ENCODE assay signal across 10 cellular contexts in the genomic region with DNA sequence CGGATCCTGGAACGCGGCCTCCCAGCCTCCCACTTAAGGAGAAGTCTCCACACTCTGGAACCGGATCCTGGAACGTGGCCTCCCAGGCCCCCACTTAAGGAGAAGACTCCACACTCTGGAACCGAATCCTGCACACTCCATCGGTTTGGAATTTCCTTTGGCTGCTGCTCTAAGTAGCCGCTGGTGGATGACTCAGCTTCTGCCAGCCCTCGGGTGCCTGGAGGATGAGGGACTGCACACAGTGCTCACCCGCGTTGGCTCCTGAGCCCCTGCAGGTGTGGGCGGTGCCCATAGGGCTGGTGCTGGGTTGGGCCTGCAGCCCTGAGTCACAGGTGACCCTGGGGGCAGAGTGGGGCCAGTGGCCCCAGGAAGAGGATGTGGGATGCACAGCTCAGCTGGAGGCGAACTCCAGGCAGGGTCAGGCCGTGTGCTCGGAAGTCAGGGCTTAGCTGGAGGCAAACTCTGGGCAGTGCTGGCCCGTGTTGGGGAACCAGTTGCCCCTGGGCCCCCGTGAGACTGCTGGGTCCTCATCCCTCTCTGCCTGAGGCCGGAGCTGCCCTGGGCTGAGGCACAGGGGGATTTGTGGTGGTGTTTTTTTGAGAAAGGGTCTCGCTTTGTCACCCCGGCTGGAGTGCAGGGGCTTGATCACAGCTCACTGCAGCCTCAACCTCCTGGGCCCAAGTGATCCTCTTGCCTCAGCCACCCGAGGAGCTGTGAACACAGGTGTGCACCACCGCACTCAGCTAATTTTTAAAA. TPM values are rescaled to one million over a fixed set of nuclear protein-coding genes. Genes with fewer than 3 reads are reported as not detected.
DNase-seq lines count a peak whose midpoint lies in the region; ATAC-seq and TF ChIP-seq lines count a peak whose summit lies in the region.
"Had no signal": no experiment of that assay in that cellular context is flagged by ENCODE, and none has a peak within 500 bp of the region (broad histone marks: within the 10 kb centered on the region; RNA-seq: fewer than 3 reads in every experiment).

No MANE protein-coding gene starts in this region.

- H3K27me3 Mint-ChIP-seq in activated T-helper 2 cell treated with anti-CD3 and anti-CD28 coated beads, Interferon-gamma antibody, Interleukin-2, Interleukin-4, amounts not matched to agents 10 μg/mL and 5 μg/mL and 100 μg/mL, durations not matched to agents 14 hours and 24 hours and 36 hours (ENCODE audit: low read depth), result no peaks in the 10 kb centered on the region
- H3K27me3 Mint-ChIP-seq: activated B cell treated with CpG ODN at 0.5 μM for 24 hours, naive B cell had no signal

- H3K27me3 ChIP-seq in RWPE2 (ENCODE audit: insufficient read depth, poor library complexity, severe bottlenecking), result no peaks in the 10 kb centered on the region

- peaks cover 3% of the 10 kb centered on the region for H3K4me1 Mint-ChIP-seq in activated T-helper 2 cell treated with anti-CD3 and anti-CD28 coated beads, Interferon-gamma antibody, Interleukin-2, Interleukin-4, amounts not matched to agents 10 μg/mL and 5 μg/mL and 100 μg/mL, durations not matched to agents 14 hours and 24 hours and 36 hours (ENCODE audit: low read depth)

- intact Hi-C loops in posterior cingulate gyrus (cut with DNase I), result no loop called here
- intact Hi-C loops in activated T-helper 2 cell treated with anti-CD3 and anti-CD28 coated beads, Interferon-gamma antibody, Interleukin-2, Interleukin-4, amounts not matched to agents 10 μg/mL and 5 μg/mL and 100 μg/mL, durations not matched to agents 14 hours and 24 hours and 36 hours (cut with micrococcal nuclease), result no loop called here

- peaks cover 27% of the 10 kb centered on the region for H3K36me3 ChIP-seq in RWPE2 (ENCODE audit: low read depth)

- peaks cover 4% of the 10 kb centered on the region for H3K36me3 Mint-ChIP-seq in activated T-helper 2 cell treated with anti-CD3 and anti-CD28 coated beads, Interferon-gamma antibody, Interleukin-2, Interleukin-4, amounts not matched to agents 10 μg/mL and 5 μg/mL and 100 μg/mL, durations not matched to agents 14 hours and 24 hours and 36 hours (ENCODE audit: low read depth)
- H3K36me3 Mint-ChIP-seq: naive B cell had no signal

- DNase-seq in DMS53 treated with DMSO at 0.1 percent for 48 hours (lab: John Stamatoyannopoulos, UW; ENCODE audit: unreplicated experiment), result peak; percentile 27
- peak; percentile 86 for DNase-seq in RWPE2 (ENCODE audit: low spot score)
- peak; percentile 98 for DNase-seq in fibroblast of pulmonary artery (ENCODE audit: low read depth)
- DNase-seq in posterior cingulate gyrus, result peak in 8 of 10 donors; percentile 59 to 94 (median 78)
- no peak for DNase-seq in activated T-helper 2 cell treated with anti-CD3 and anti-CD28 coated beads, Interferon-gamma antibody, Interleukin-2, Interleukin-4, amounts not matched to agents 10 μg/mL and 5 μg/mL and 100 μg/mL, durations not matched to agents 14 hours and 24 hours and 36 hours (ENCODE audit: low spot score)
- DNase-seq: activated B cell treated with CpG ODN at 0.5 μM for 24 hours, naive B cell had no signal

- no peak overlapping the region for H3K4me3 Mint-ChIP-seq in activated T-helper 2 cell treated with anti-CD3 and anti-CD28 coated beads, Interferon-gamma antibody, Interleukin-2, Interleukin-4, amounts not matched to agents 10 μg/mL and 5 μg/mL and 100 μg/mL, durations not matched to agents 14 hours and 24 hours and 36 hours (ENCODE audit: low read depth)
- H3K4me3 Mint-ChIP-seq: activated B cell treated with CpG ODN at 0.5 μM for 24 hours had no signal

- peak; percentile 96 for ATAC-seq in RWPE2 (ENCODE audit: low read depth)
- no peak for ATAC-seq in GM21381 (IDR thresholded peaks at IDR 0.05; ENCODE audit: unreplicated experiment)
- no peak for ATAC-seq in GM21717 (IDR thresholded peaks at IDR 0.05; ENCODE audit: unreplicated experiment)
- ATAC-seq in HG03469 (IDR thresholded peaks at IDR 0.05; ENCODE audit: unreplicated experiment), result no peak

- H3K27ac ChIP-seq in RWPE2 (ENCODE audit: poor library complexity, severe bottlenecking), result peak overlapping the region; percentile 96

- H3K4me3 ChIP-seq in RWPE2 (ENCODE audit: severe bottlenecking) (no peak overlapping the region), fibroblast of pulmonary artery (replicated peaks; ENCODE audit: low read depth, low read length) (no peak overlapping the region)

- no peaks in the 10 kb centered on the region for H3K9me3 ChIP-seq in RWPE2 (ENCODE audit: severe bottlenecking)

- no peaks in the 10 kb centered on the region for H3K9me3 Mint-ChIP-seq in activated T-helper 2 cell treated with anti-CD3 and anti-CD28 coated beads, Interferon-gamma antibody, Interleukin-2, Interleukin-4, amounts not matched to agents 10 μg/mL and 5 μg/mL and 100 μg/mL, durations not matched to agents 14 hours and 24 hours and 36 hours
- H3K9me3 Mint-ChIP-seq: activated B cell treated with CpG ODN at 0.5 μM for 24 hours, naive B cell had no signal

- peaks cover 37% of the 10 kb centered on the region for H3K4me1 ChIP-seq in RWPE2 (ENCODE audit: insufficient read depth, poor library complexity, severe bottlenecking)

- TF ChIP-seq CTCF in RWPE2 (IDR thresholded peaks at IDR 0.05; ENCODE audit: poor library complexity, severe bottlenecking), result no peak
- TF ChIP-seq CTCF in fibroblast of pulmonary artery (IDR thresholded peaks at IDR 0.05; ENCODE audit: low read length, missing control alignments), result no peak

- no peak overlapping the region for H3K27ac Mint-ChIP-seq in activated T-helper 2 cell treated with anti-CD3 and anti-CD28 coated beads, Interferon-gamma antibody, Interleukin-2, Interleukin-4, amounts not matched to agents 10 μg/mL and 5 μg/mL and 100 μg/mL, durations not matched to agents 14 hours and 24 hours and 36 hours
- H3K27ac Mint-ChIP-seq: activated B cell treated with CpG ODN at 0.5 μM for 24 hours had no signal

RNA-seq across cellular contexts. Expression of a gene that starts 13.9 kb away (rescaled TPM):
- not detected in 2 replicates for total RNA-seq in activated T-helper 2 cell treated with anti-CD3 and anti-CD28 coated beads, Interferon-gamma antibody, Interleukin-2, Interleukin-4, amounts not matched to agents 10 μg/mL and 5 μg/mL and 100 μg/mL, durations not matched to agents 14 hours and 24 hours and 36 hours
- total RNA-seq: activated B cell treated with CpG ODN at 0.5 μM for 24 hours had no signal

RNA-seq across cellular contexts. Expression of a gene that starts 24.4 kb away (rescaled TPM):
- 44.0 and 46.9 TPM in 2 replicates for total RNA-seq in activated T-helper 2 cell treated with anti-CD3 and anti-CD28 coated beads, Interferon-gamma antibody, Interleukin-2, Interleukin-4, amounts not matched to agents 10 μg/mL and 5 μg/mL and 100 μg/mL, durations not matched to agents 14 hours and 24 hours and 36 hours

RNA-seq across cellular contexts. Expression of a gene that starts 25.2 kb away (rescaled TPM):
- total RNA-seq in activated T-helper 2 cell treated with anti-CD3 and anti-CD28 coated beads, Interferon-gamma antibody, Interleukin-2, Interleukin-4, amounts not matched to agents 10 μg/mL and 5 μg/mL and 100 μg/mL, durations not matched to agents 14 hours and 24 hours and 36 hours, result 59.0 and 59.1 TPM in 2 replicates

RNA-seq across cellular contexts. Expression of a gene that starts 25.3 kb away (rescaled TPM):
- 29.0 and 36.1 TPM in 2 replicates for total RNA-seq in activated T-helper 2 cell treated with anti-CD3 and anti-CD28 coated beads, Interferon-gamma antibody, Interleukin-2, Interleukin-4, amounts not matched to agents 10 μg/mL and 5 μg/mL and 100 μg/mL, durations not matched to agents 14 hours and 24 hours and 36 hours

RNA-seq across cellular contexts. Expression of a gene that starts 29.3 kb away (rescaled TPM):
- total RNA-seq in activated T-helper 2 cell treated with anti-CD3 and anti-CD28 coated beads, Interferon-gamma antibody, Interleukin-2, Interleukin-4, amounts not matched to agents 10 μg/mL and 5 μg/mL and 100 μg/mL, durations not matched to agents 14 hours and 24 hours and 36 hours, result 6.5 and 7.1 TPM in 2 replicates
